8 cellular contexts compared by ENCODE assay signal in genomic region chr1:16367258-16367967, GRCh38. TPM values are rescaled to one million over a fixed set of nuclear protein-coding genes. Genes with fewer than 3 reads are reported as not detected.
DNase-seq lines count a peak whose midpoint lies in the region; ATAC-seq lines count a peak whose summit lies in the region.

No MANE protein-coding gene starts in this region.

- peaks cover 49% of the 10 kb centered on the region for H3K4me1 Mint-ChIP-seq in activated CD8-positive, alpha-beta T cell treated with anti-CD3 and anti-CD28 coated beads, Interleukin-2, amount 10 ng/mL, durations not matched to agents 7 days and 5 days (ENCODE audit: low read depth)

- no peaks in the 10 kb centered on the region for H3K27me3 Mint-ChIP-seq in activated CD8-positive, alpha-beta T cell treated with anti-CD3 and anti-CD28 coated beads, Interleukin-2, amount 10 ng/mL, durations not matched to agents 7 days and 5 days (ENCODE audit: low read depth)

- H3K27me3 ChIP-seq in endocrine pancreas (ENCODE audit: control insufficient read depth, insufficient read depth, low read length), result no peaks in the 10 kb centered on the region

- H3K4me1 ChIP-seq in endocrine pancreas (ENCODE audit: control insufficient read depth, insufficient read depth, low read length), result peaks cover 9% of the 10 kb centered on the region

- H3K36me3 ChIP-seq in endocrine pancreas (ENCODE audit: control insufficient read depth, insufficient read depth, low read length), result no peaks in the 10 kb centered on the region

- no peaks in the 10 kb centered on the region for H3K9me3 ChIP-seq in endocrine pancreas (ENCODE audit: control insufficient read depth, low read length)

- DNase-seq in Ammon's horn (ENCODE audit: low spot score) (peak; percentile 88), NCI-H748 (lab: John Stamatoyannopoulos, UW; ENCODE audit: unreplicated experiment) (peak; percentile 75), midbrain (lab: John Stamatoyannopoulos, UW) (peak; percentile 90)
- DNase-seq in activated CD8-positive, alpha-beta T cell treated with anti-CD3 and anti-CD28 coated beads, Interleukin-2, amount 10 ng/mL, durations not matched to agents 7 days and 5 days, result peak; percentile 88
- DNase-seq in stimulated activated CD8-positive, alpha-beta memory T cell treated with anti-CD3 and anti-CD28 coated beads, Interleukin-15, amount 100 ng/mL, for 48 hours (ENCODE audit: low read depth in 2 of 2), result peak; percentile 83 to 84

- POLR2A ChIA-PET in activated CD8-positive, alpha-beta T cell treated with anti-CD3 and anti-CD28 coated beads, Interleukin-2, amount 10 ng/mL, durations not matched to agents 7 days and 5 days (lab: Charles Lee), result interaction anchor here (0.6 to 4.4 kb wide), 14 partner anchors 9 to 533 kb away, joined by 3 to 20 read pairs (median 4); partner anchors contain the start of genes FBXO42 and NECAP2

- no peaks in the 10 kb centered on the region for H3K9me3 Mint-ChIP-seq in activated CD8-positive, alpha-beta T cell treated with anti-CD3 and anti-CD28 coated beads, Interleukin-2, amount 10 ng/mL, durations not matched to agents 7 days and 5 days (ENCODE audit: insufficient read depth)

- H3K4me3 Mint-ChIP-seq in activated CD8-positive, alpha-beta T cell treated with anti-CD3 and anti-CD28 coated beads, Interleukin-2, amount 10 ng/mL, durations not matched to agents 7 days and 5 days, result peak overlapping the region; percentile 97

- peak overlapping the region; percentile 87 for H3K4me3 ChIP-seq in endocrine pancreas (ENCODE audit: control insufficient read depth, insufficient read depth, low read length)

- CTCF ChIA-PET in activated CD8-positive, alpha-beta T cell treated with anti-CD3 and anti-CD28 coated beads, Interleukin-2, amount 10 ng/mL, durations not matched to agents 7 days and 5 days (lab: Charles Lee), result interaction anchor here (0.8 to 8.0 kb wide), 5 partner anchors 9 to 288 kb away, joined by 3 to 120 read pairs (median 9); partner anchors contain the start of genes FBXO42 and NECAP2

- H3K36me3 Mint-ChIP-seq in activated CD8-positive, alpha-beta T cell treated with anti-CD3 and anti-CD28 coated beads, Interleukin-2, amount 10 ng/mL, durations not matched to agents 7 days and 5 days (ENCODE audit: low read depth), result peaks cover 26% of the 10 kb centered on the region

- peak overlapping the region; percentile 98 for H3K9ac ChIP-seq in endocrine pancreas (ENCODE audit: control insufficient read depth, insufficient read depth, low read length)

- peak overlapping the region; percentile 100 for H3K27ac Mint-ChIP-seq in activated CD8-positive, alpha-beta T cell treated with anti-CD3 and anti-CD28 coated beads, Interleukin-2, amount 10 ng/mL, durations not matched to agents 7 days and 5 days

- ATAC-seq in GM18909 (IDR thresholded peaks at IDR 0.05; ENCODE audit: poor library complexity, unreplicated experiment) (peak; percentile 74), HG03139 (IDR thresholded peaks at IDR 0.05; ENCODE audit: unreplicated experiment) (peak; percentile 39)
- ATAC-seq in activated CD8-positive, alpha-beta T cell treated with anti-CD3 and anti-CD28 coated beads, Interleukin-2, amount 10 ng/mL, durations not matched to agents 7 days and 5 days, result peak; percentile 76

RNA-seq across cellular contexts. Expression of gene SZRD1, which starts 0.4 kb away (rescaled TPM):
- 100 to 1,000 TPM; 171 to 176 TPM for total RNA-seq in activated CD8-positive, alpha-beta T cell treated with anti-CD3 and anti-CD28 coated beads, Interleukin-2, amount 10 ng/mL, durations not matched to agents 7 days and 5 days

RNA-seq across cellular contexts. Expression of gene FBXO42, which starts 15.1 kb away (rescaled TPM):
- total RNA-seq in activated CD8-positive, alpha-beta T cell treated with anti-CD3 and anti-CD28 coated beads, Interleukin-2, amount 10 ng/mL, durations not matched to agents 7 days and 5 days, result 10 to 100 TPM; 19.7 to 23.4 TPM

Comparison
In these comparisons a context has a peak if more than half of its experiments do, and no peak if none do; other contexts are left out.
1. Peak in every context shown above with its lines: DNase-seq, ATAC-seq and H3K4me3 ChIP-seq.